In genomic region chr17:4751925-4752324, GRCh38 we compare ENCODE assay signal across 25 cellular contexts. TPM values are rescaled to one million over a fixed set of nuclear protein-coding genes. Genes with fewer than 3 reads are reported as not detected.
"Had no signal": no experiment of that assay in that cellular context is flagged by ENCODE, and none has a peak within 500 bp of the region (broad histone marks: within the 10 kb centered on the region; RNA-seq: fewer than 3 reads in every experiment).

No MANE protein-coding gene starts in this region.

- H3K4me1 Mint-ChIP-seq: neural crest cell had no signal

- DNase-seq: activated CD4-positive, alpha-beta memory T cell treated with anti-CD3 and anti-CD28 coated beads, Interleukin-2, amount 10 ng/mL, durations not matched to agents 7 days and 5 days; activated CD4-positive, alpha-beta T cell treated with anti-CD3 and anti-CD28 coated beads, Interleukin-2, amount 10 ng/mL, durations not matched to agents 24 days and 14 days; activated effector memory CD4-positive, alpha-beta T cell treated with Interleukin-2 at 50 U/mL for 16 hours; activated naive CD4-positive, alpha-beta T cell treated with anti-CD3 and anti-CD28 coated beads, Interleukin-2, amount 10 ng/mL, durations not matched to agents 7 days and 5 days; activated T-cell treated with anti-CD3 and anti-CD28 coated beads, Interleukin-2, amount 50 U/mL, for 72 hours; body of pancreas; effector CD8-positive, alpha-beta T cell; heart left ventricle; islet precursor cell; left cardiac atrium; naive B cell; stimulated activated CD4-positive, alpha-beta T cell treated with anti-CD3 and anti-CD28 coated beads, Interleukin-4, amount 100 ng/mL, for 4 hours; stimulated activated naive CD8-positive, alpha-beta T cell treated with anti-CD3 and anti-CD28 coated beads, Interleukin-15, Interleukin-2, amounts not matched to agents 100 U/mL and 50 U/mL, for 24 hours; upper lobe of left lung had no signal

- H3K36me3 ChIP-seq: gastroesophageal sphincter, heart left ventricle, upper lobe of left lung had no signal

- ATAC-seq: activated CD4-positive, CD25-positive, alpha-beta regulatory T cell treated with anti-CD3 and anti-CD28 coated beads, Interleukin-2, amount 50 U/mL, for 24 hours; activated T-cell treated with anti-CD3 and anti-CD28 coated beads, Interleukin-2, amount 50 U/mL, for 72 hours; body of pancreas; gastroesophageal sphincter; heart left ventricle; left cardiac atrium; stimulated activated naive CD8-positive, alpha-beta T cell treated with anti-CD3 and anti-CD28 coated beads, Interleukin-15, Interleukin-2, amounts not matched to agents 100 U/mL and 50 U/mL, for 24 hours had no signal

- H3K27me3 ChIP-seq: upper lobe of left lung had no signal

- H3K4me3 Mint-ChIP-seq: activated CD4-positive, alpha-beta memory T cell treated with anti-CD3 and anti-CD28 coated beads, Interleukin-2, amount 10 ng/mL, durations not matched to agents 7 days and 5 days; activated CD4-positive, alpha-beta T cell treated with anti-CD3 and anti-CD28 coated beads, Interleukin-2, amount 10 ng/mL, durations not matched to agents 24 days and 14 days; activated naive CD4-positive, alpha-beta T cell treated with anti-CD3 and anti-CD28 coated beads, Interleukin-2, amount 10 ng/mL, durations not matched to agents 7 days and 5 days; activated T-cell treated with anti-CD3 and anti-CD28 coated beads, Interleukin-2, amount 50 U/mL, for 72 hours; naive B cell; neural crest cell; T-helper 1 cell treated with Interleukin-12 subunit alpha and Interleukin-12 subunit beta and Interleukin-4 antibody, amounts not matched to agents 30 μg/mL and 1 μg/mL, for 36 hours had no signal

- H3K36me3 Mint-ChIP-seq: activated naive CD4-positive, alpha-beta T cell treated with anti-CD3 and anti-CD28 coated beads, Interleukin-2, amount 10 ng/mL, durations not matched to agents 7 days and 5 days; naive B cell had no signal

- H3K9me3 ChIP-seq: body of pancreas, gastroesophageal sphincter, heart left ventricle, upper lobe of left lung had no signal

- H3K4me1 ChIP-seq: body of pancreas had no signal

- H3K4me3 ChIP-seq: body of pancreas, gastroesophageal sphincter, heart left ventricle, upper lobe of left lung had no signal

- H3K27ac ChIP-seq: body of pancreas, gastroesophageal sphincter, heart left ventricle, upper lobe of left lung had no signal

- H3K27ac Mint-ChIP-seq: activated CD4-positive, alpha-beta memory T cell treated with anti-CD3 and anti-CD28 coated beads, Interleukin-2, amount 10 ng/mL, durations not matched to agents 7 days and 5 days; activated CD4-positive, alpha-beta T cell treated with anti-CD3 and anti-CD28 coated beads, Interleukin-2, amount 10 ng/mL, durations not matched to agents 24 days and 14 days; activated naive CD4-positive, alpha-beta T cell treated with anti-CD3 and anti-CD28 coated beads, Interleukin-2, amount 10 ng/mL, durations not matched to agents 7 days and 5 days; activated T-cell treated with anti-CD3 and anti-CD28 coated beads, Interleukin-2, amount 50 U/mL, for 72 hours; T-helper 1 cell treated with Interleukin-12 subunit alpha and Interleukin-12 subunit beta and Interleukin-4 antibody, amounts not matched to agents 30 μg/mL and 1 μg/mL, for 36 hours had no signal

- H3K9me3 Mint-ChIP-seq: activated CD4-positive, alpha-beta memory T cell treated with anti-CD3 and anti-CD28 coated beads, Interleukin-2, amount 10 ng/mL, durations not matched to agents 7 days and 5 days; activated CD4-positive, alpha-beta T cell treated with anti-CD3 and anti-CD28 coated beads, Interleukin-2, amount 10 ng/mL, durations not matched to agents 24 days and 14 days; activated naive CD4-positive, alpha-beta T cell treated with anti-CD3 and anti-CD28 coated beads, Interleukin-2, amount 10 ng/mL, durations not matched to agents 7 days and 5 days; activated T-cell treated with anti-CD3 and anti-CD28 coated beads, Interleukin-2, amount 50 U/mL, for 72 hours; naive B cell; neural crest cell; T-helper 1 cell treated with Interleukin-12 subunit alpha and Interleukin-12 subunit beta and Interleukin-4 antibody, amounts not matched to agents 30 μg/mL and 1 μg/mL, for 36 hours had no signal

RNA-seq across cellular contexts. Expression of gene CXCL16, which starts 12.2 kb away (rescaled TPM):
- total RNA-seq: neural crest cell had no signal

RNA-seq across cellular contexts. Expression of gene ZMYND15, which starts 12.3 kb away (rescaled TPM):
- total RNA-seq: activated CD4-positive, alpha-beta T cell treated with anti-CD3 and anti-CD28 coated beads, Interleukin-2, amount 10 ng/mL, durations not matched to agents 24 days and 14 days; neural crest cell had no signal

RNA-seq across cellular contexts. Expression of gene TM4SF5, which starts 19.8 kb away (rescaled TPM):
- total RNA-seq: activated CD4-positive, alpha-beta T cell treated with anti-CD3 and anti-CD28 coated beads, Interleukin-2, amount 10 ng/mL, durations not matched to agents 24 days and 14 days; activated T-cell treated with anti-CD3 and anti-CD28 coated beads, Interleukin-2, amount 50 U/mL, for 72 hours; cardiac septum; chondrocyte; gastroesophageal sphincter; heart left ventricle; left cardiac atrium; lower leg skin; mesenteric fat pad; neural crest cell; omental fat pad; posterior vena cava; subcutaneous adipose tissue; upper lobe of left lung had no signal
- polyA plus RNA-seq: heart left ventricle had no signal

RNA-seq across cellular contexts. Expression of gene VMO1, which starts 34.2 kb away (rescaled TPM):
- total RNA-seq: activated CD4-positive, alpha-beta T cell treated with anti-CD3 and anti-CD28 coated beads, Interleukin-2, amount 10 ng/mL, durations not matched to agents 24 days and 14 days; body of pancreas had no signal
